In genomic region chr17:39636927-39637736, GRCh38 we compare ENCODE assay signal across 8 cellular contexts. TPM values are rescaled to one million over a fixed set of nuclear protein-coding genes. Genes with fewer than 3 reads are reported as not detected.
DNase-seq lines count a peak whose midpoint lies in the region; ATAC-seq and TF ChIP-seq lines count a peak whose summit lies in the region.

Gene STARD3 (plus strand): TSS chr17:39637144. CDS start chr17:39653532, 16,388 bp downstream.

- H3K36me3 ChIP-seq in endodermal cell (ENCODE audit: control insufficient read depth, insufficient read depth, low read length) (no peaks in the 10 kb centered on the region), mesodermal cell (ENCODE audit: control insufficient read depth, insufficient read depth, low read length) (peaks cover 5% of the 10 kb centered on the region)

- peak within 1 kb of the TSS; percentile 91 for H3K27ac Mint-ChIP-seq in CD4-positive, alpha-beta T cell
- peak within 1 kb of the TSS; percentile 65 for H3K27ac Mint-ChIP-seq in endodermal cell

- H3K4me1 ChIP-seq in endodermal cell (ENCODE audit: control insufficient read depth, insufficient read depth, low read length): no peaks in the 10 kb centered on the region
- peaks cover 16% of the 10 kb centered on the region for H3K4me1 ChIP-seq in mesodermal cell (ENCODE audit: control insufficient read depth, insufficient read depth, low read length, poor library complexity, severe bottlenecking)

- H3K9me3 ChIP-seq in CD4-positive, alpha-beta T cell (ENCODE audit: control insufficient read depth, low read length): no peaks in the 10 kb centered on the region
- H3K9me3 ChIP-seq in endodermal cell (ENCODE audit: control insufficient read depth, low read length): no peaks in the 10 kb centered on the region
- no peaks in the 10 kb centered on the region for H3K9me3 ChIP-seq in mesodermal cell (ENCODE audit: control insufficient read depth, low read length)

- peak; percentile 82 for ATAC-seq in CD4-positive, alpha-beta T cell (ENCODE audit: poor library complexity)
- peak; percentile 79 for ATAC-seq in GM19438 (IDR thresholded peaks at IDR 0.05; ENCODE audit: low read depth, unreplicated experiment)

- H3K27ac ChIP-seq in CD4-positive, alpha-beta T cell (ENCODE audit: low read depth, low read length): peak within 1 kb of the TSS; percentile 92
- H3K27ac ChIP-seq in endodermal cell (ENCODE audit: low read depth, low read length) (no peak within 1 kb of the TSS), mesodermal cell (ENCODE audit: low read depth, low read length, severe bottlenecking) (peak within 1 kb of the TSS; percentile 36)

- peak; percentile 84 to 91 (median 86) for DNase-seq in CD4-positive, alpha-beta T cell
- DNase-seq in HT-29 (ENCODE audit: low spot score) (peak; percentile 82), NOMO-1 treated with dmso at 0.1 percent for 144 hours (lab: John Stamatoyannopoulos, UW; ENCODE audit: unreplicated experiment) (peak; percentile 70), endodermal cell (peak; percentile 99)
- DNase-seq in activated CD8-positive, alpha-beta memory T cell treated with anti-CD3 and anti-CD28 coated beads, Interleukin-2, amount 50 U/mL, for 1 hour (ENCODE audit: extremely low read depth): peak; percentile 46
- peak; percentile 81 for DNase-seq in stimulated activated CD8-positive, alpha-beta memory T cell treated with anti-CD3 and anti-CD28 coated beads, Interleukin-15, amount 100 ng/mL, for 1 hour (ENCODE audit: low read depth)

- no peaks in the 10 kb centered on the region for H3K27me3 ChIP-seq in CD4-positive, alpha-beta T cell (ENCODE audit: control insufficient read depth, insufficient read depth, low read length)
- H3K27me3 ChIP-seq in endodermal cell (ENCODE audit: control insufficient read depth, insufficient read depth, low read length, poor library complexity, severe bottlenecking): no peaks in the 10 kb centered on the region

- 0 to 1% methylated on average over 15 to 68 of the region's 69 CpGs for WGBS in endodermal cell (ENCODE audit: insufficient coverage in 1 of 2, insufficient read length in 1 of 2), 2 experiments
- 0% methylated on average over 47 to 57 of the region's 69 CpGs for WGBS in mesodermal cell (ENCODE audit: insufficient coverage in 2 of 2), 2 experiments

- peak within 1 kb of the TSS; percentile 84 for H3K4me3 ChIP-seq in endodermal cell (ENCODE audit: low read length)
- H3K4me3 ChIP-seq in mesodermal cell (ENCODE audit: extremely low read depth, insufficient read depth, low read length, poor library complexity, severe bottlenecking): peak within 1 kb of the TSS; percentile 84

- H3K4me3 Mint-ChIP-seq in CD4-positive, alpha-beta T cell: peak within 1 kb of the TSS; percentile 97
- H3K4me3 Mint-ChIP-seq in endodermal cell: peak within 1 kb of the TSS; percentile 86

- no peaks in the 10 kb centered on the region for H3K9me3 Mint-ChIP-seq in CD4-positive, alpha-beta T cell
- no peaks in the 10 kb centered on the region for H3K9me3 Mint-ChIP-seq in endodermal cell

- CTCF ChIA-PET in CD4-positive, alpha-beta T cell (lab: Charles Lee): interaction anchor here (2.8 to 4.7 kb wide), 2 partner anchors 15 to 17 kb away, joined by 17 to 58 read pairs; no protein-coding TSS in a partner anchor

- no peaks in the 10 kb centered on the region for H3K27me3 Mint-ChIP-seq in CD4-positive, alpha-beta T cell
- no peaks in the 10 kb centered on the region for H3K27me3 Mint-ChIP-seq in endodermal cell (ENCODE audit: insufficient read depth)

- intact Hi-C loops in CD4-positive, alpha-beta T cell (cut with DNase I, micrococcal nuclease): loop anchor here (1.0 to 10.0 kb wide), 6 partner anchors 14 to 344 kb away; partner anchors contain the start of genes IKZF3 (in 1 of the 2), PGAP3 (in 1 of the 2) and PSMD3 (in 1 of the 2)

- peaks cover 16% of the 10 kb centered on the region for H3K36me3 Mint-ChIP-seq in CD4-positive, alpha-beta T cell (ENCODE audit: low read depth)
- no peaks in the 10 kb centered on the region for H3K36me3 Mint-ChIP-seq in endodermal cell (ENCODE audit: low read depth)

- H3K9ac ChIP-seq in endodermal cell (ENCODE audit: extremely low read depth, low read length, poor library complexity, severe bottlenecking): peak within 1 kb of the TSS; percentile 40

- peaks cover 68% of the 10 kb centered on the region for H3K4me1 Mint-ChIP-seq in CD4-positive, alpha-beta T cell (ENCODE audit: low read depth)
- peaks cover 27% of the 10 kb centered on the region for H3K4me1 Mint-ChIP-seq in endodermal cell

- peak; percentile 43 for TF ChIP-seq CTCF in CD4-positive, alpha-beta T cell (IDR thresholded peaks at IDR 0.05)
- peak; percentile 47 for TF ChIP-seq CTCF in endodermal cell (conservative IDR thresholded peaks at IDR 0.05)

- POLR2A ChIA-PET in CD4-positive, alpha-beta T cell (lab: Charles Lee): interaction anchor here (0.9 to 1.8 kb wide), 7 partner anchors 9 to 176 kb away, joined by 3 to 8 read pairs (median 4); partner anchors contain the start of genes CDK12 and MIEN1

RNA-seq across cellular contexts. Expression of gene STARD3, which starts in this region (rescaled TPM):
- 10 to 100 TPM; 96.5 to 99.9 TPM for total RNA-seq in CD4-positive, alpha-beta T cell
- total RNA-seq in HT-29 (2014; rRNA removed; shearing (Covaris generic)): 50.8 and 54.2 TPM in 2 replicates
- total RNA-seq in endodermal cell: 10 to 100 TPM; 60.3 to 60.5 TPM
- polyA plus RNA-seq in endodermal cell (2013, experiment 1 of 2): 52.0 TPM
- polyA plus RNA-seq in endodermal cell (2013, experiment 2 of 2): 54.0 TPM
- polyA plus RNA-seq in mesodermal cell (2013, experiment 1 of 2): 45.9 TPM
- 35.0 TPM for polyA plus RNA-seq in mesodermal cell (2013, experiment 2 of 2)

Comparison
In these comparisons a context has a peak if more than half of its experiments do, and no peak if none do; other contexts are left out.
1. DNase-seq: peak in every context shown above with its lines; median percentile 99 in endodermal cell; 86 in CD4-positive, alpha-beta T cell; 82 in HT-29; 81 in stimulated activated CD8-positive, alpha-beta memory T cell treated with anti-CD3 and anti-CD28 coated beads, Interleukin-15, amount 100 ng/mL, for 1 hour; 70 in NOMO-1 treated with dmso at 0.1 percent for 144 hours; 46 in activated CD8-positive, alpha-beta memory T cell treated with anti-CD3 and anti-CD28 coated beads, Interleukin-2, amount 50 U/mL, for 1 hour.